In the genomic region with DNA sequence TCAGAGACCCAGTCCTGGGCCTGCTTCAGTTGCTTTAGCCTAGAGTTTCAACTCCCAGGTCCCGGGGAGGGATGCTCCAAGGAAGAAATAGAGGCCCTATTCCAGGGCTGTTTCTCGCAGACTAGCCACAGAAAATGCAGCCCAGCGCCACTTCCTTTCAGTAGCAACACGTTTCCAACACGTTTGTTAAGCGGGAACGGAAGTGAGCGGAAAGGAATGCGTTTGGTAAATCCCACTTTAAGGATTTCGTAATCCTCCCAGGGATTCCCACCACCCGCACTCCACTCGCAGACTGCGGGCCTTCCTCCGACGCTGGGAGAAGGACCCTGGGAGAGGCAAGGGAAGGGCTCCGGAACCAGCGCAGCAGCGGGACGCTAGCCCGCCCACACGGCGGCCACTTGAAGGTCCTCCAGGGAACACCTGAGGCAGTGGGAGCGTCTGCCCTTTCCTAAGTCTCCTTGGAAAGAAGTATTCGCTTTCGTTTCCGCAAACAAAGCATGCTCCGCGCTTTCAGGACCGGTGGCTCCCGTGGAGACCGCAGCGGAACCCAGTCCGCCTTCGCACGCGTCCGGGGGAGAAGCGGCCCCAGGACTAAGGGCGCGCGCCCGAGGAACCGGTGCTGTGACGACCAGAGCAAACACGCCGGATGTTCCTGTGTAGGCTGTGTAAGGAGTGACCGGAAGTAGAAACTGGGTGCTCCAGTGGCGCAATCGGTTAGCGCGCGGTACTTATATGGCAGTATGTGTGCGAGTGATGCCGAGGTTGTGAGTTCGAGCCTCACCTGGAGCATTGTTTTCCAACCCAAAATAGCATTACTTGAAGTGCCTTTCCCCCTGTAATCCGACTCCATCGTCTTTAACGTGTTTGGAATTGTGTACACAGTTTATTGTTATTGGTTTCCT, we compare ENCODE assay signal across 8 cellular contexts.
A peak's percentile ranks its signal among the peaks of the same experiment; 100 is the strongest.
DNase-seq lines count a peak whose midpoint lies in the region; ATAC-seq and TF ChIP-seq lines count a peak whose summit lies in the region.

No MANE protein-coding gene starts in this region.

- TF ChIP-seq CTCF in coronary artery (IDR thresholded peaks at IDR 0.05): no peak

- POLR2A ChIA-PET in activated CD4-positive, alpha-beta T cell treated with anti-CD3 and anti-CD28 coated beads for 36 hours (lab: Charles Lee): no interaction called here

- H3K27me3 ChIP-seq in GM23248 (replicated peaks; ENCODE audit: insufficient read depth) (no peaks in the 10 kb centered on the region), layer of hippocampus (ENCODE audit: control insufficient read depth, insufficient read depth, low read length) (no peaks in the 10 kb centered on the region)

- H3F3A ChIP-seq in GM23248 (ENCODE audit: insufficient read depth): peaks cover 9% of the 10 kb centered on the region

- ATAC-seq in activated CD4-positive, alpha-beta T cell treated with anti-CD3 and anti-CD28 coated beads for 36 hours: peak; percentile 70

- H3K4me3 Mint-ChIP-seq in activated CD4-positive, alpha-beta T cell treated with anti-CD3 and anti-CD28 coated beads for 36 hours: peak overlapping the region; percentile 67

- peaks cover 9% of the 10 kb centered on the region for H3K4me1 Mint-ChIP-seq in activated CD4-positive, alpha-beta T cell treated with anti-CD3 and anti-CD28 coated beads for 36 hours

- peak overlapping the region; percentile 6 for H3K27ac Mint-ChIP-seq in activated CD4-positive, alpha-beta T cell treated with anti-CD3 and anti-CD28 coated beads for 36 hours

- peak; percentile 93 for DNase-seq in COR-L47 (lab: John Stamatoyannopoulos, UW)
- peak; percentile 94 for DNase-seq in GM23248
- peak; percentile 87 to 94 for DNase-seq in NCI-H2081 (lab: John Stamatoyannopoulos, UW)
- DNase-seq in activated CD4-positive, alpha-beta T cell treated with anti-CD3 and anti-CD28 coated beads for 36 hours: peak; percentile 70
- peak; percentile 89 for DNase-seq in coronary artery (ENCODE audit: low spot score)
- DNase-seq in stimulated activated CD4-positive, alpha-beta T cell treated with anti-CD3 and anti-CD28 coated beads, Interleukin-15, amount 100 ng/mL, for 24 hours: peak; percentile 76
- DNase-seq in NK-92 treated with Interleukin-12 subunit alpha and Interleukin-12 subunit beta, amount 100 ng/mL, for 24 hours (lab: John Stamatoyannopoulos, UW): no peak

- H3K27ac ChIP-seq in GM23248 (peak overlapping the region; percentile 93), coronary artery (peak overlapping the region; percentile 84 to 90), layer of hippocampus (ENCODE audit: low read depth, low read length) (peak overlapping the region; percentile 70)

- peak overlapping the region; percentile 82 for H3K4me2 ChIP-seq in GM23248 (ENCODE audit: unreplicated experiment)

- H4K20me1 ChIP-seq in GM23248 (ENCODE audit: insufficient read depth): no peaks in the 10 kb centered on the region

- H2AFZ ChIP-seq in GM23248: peak overlapping the region; percentile 92

- peaks cover 8% of the 10 kb centered on the region; the same call in 1 of the 2 replicates for H3K79me2 ChIP-seq in GM23248 (ENCODE audit: insufficient read depth)

- peak overlapping the region; percentile 89 for H3K4me3 ChIP-seq in GM23248
- H3K4me3 ChIP-seq in coronary artery: peak overlapping the region; percentile 74

- H3K9me2 ChIP-seq in GM23248 (ENCODE audit: insufficient read depth): no peaks in the 10 kb centered on the region

- H3K36me3 ChIP-seq in GM23248 (ENCODE audit: low read depth): no peaks in the 10 kb centered on the region

- H3K9ac ChIP-seq in GM23248: peak overlapping the region; percentile 93

- WGBS in GM23248 (ENCODE audit: low coverage in 1 of 2, low lambda C conversion rate in 2 of 2, missing lambda C conversion rate in 2 of 2), 2 experiments: 1 to 4% methylated on average over 56 to 58 of the region's 58 CpGs

- H3K9me3 ChIP-seq in GM23248 (ENCODE audit: low read depth): no peaks in the 10 kb centered on the region

- no peaks in the 10 kb centered on the region for H3K36me3 Mint-ChIP-seq in activated CD4-positive, alpha-beta T cell treated with anti-CD3 and anti-CD28 coated beads for 36 hours (ENCODE audit: low read depth)

- H3K27me3 Mint-ChIP-seq in activated CD4-positive, alpha-beta T cell treated with anti-CD3 and anti-CD28 coated beads for 36 hours: peaks cover 39% of the 10 kb centered on the region

- no peaks in the 10 kb centered on the region for H3K4me1 ChIP-seq in GM23248 (ENCODE audit: insufficient read depth)

- intact Hi-C loops in activated CD4-positive, alpha-beta T cell treated with anti-CD3 and anti-CD28 coated beads for 36 hours (cut with DNase I, micrococcal nuclease): no loop called here

- in situ Hi-C loops in GM23248 (cut with MboI): no loop called here

- peaks cover 23% of the 10 kb centered on the region for H3K9me3 Mint-ChIP-seq in activated CD4-positive, alpha-beta T cell treated with anti-CD3 and anti-CD28 coated beads for 36 hours (ENCODE audit: low read depth)

- CTCF ChIA-PET in activated CD4-positive, alpha-beta T cell treated with anti-CD3 and anti-CD28 coated beads for 36 hours (lab: Charles Lee): interaction anchor here (0.5 to 0.6 kb wide), 2 partner anchors 448 to 475 kb away, joined by 3 read pairs; no protein-coding TSS in a partner anchor
